Comparison of ENCODE assay signal across 20 cellular contexts in genomic region chr4:177375372-177375771, GRCh38.
"Had no signal": no experiment of that assay in that cellular context is flagged by ENCODE, and none has a peak within 500 bp of the region (broad histone marks: within the 10 kb centered on the region; RNA-seq: fewer than 3 reads in every experiment).

No MANE protein-coding gene starts in this region.

- DNase-seq: NCI-H1092, NCI-H1436, NCI-H187, NCI-H2029, NCI-H2081 treated with DMSO at 0.1 percent for 48 hours, NCI-H2227 treated with DMSO at 0.1 percent for 48 hours, NCI-H524, NCI-H526 treated with DMSO at 0.1 percent for 48 hours, NCI-H748 treated with DMSO at 0.1 percent for 48 hours, Right ventricle myocardium superior, RPMI8226, SIG-M5, SK-N-SH, SW 1271, T-cell had no signal

- H3K4me1 ChIP-seq: SJSA1 had no signal

- H3K27me3 Mint-ChIP-seq: T-cell had no signal

- H3K9me3 ChIP-seq: SJSA1, SK-N-SH had no signal

- H3K36me3 ChIP-seq: SJSA1 had no signal

- H3K36me3 Mint-ChIP-seq: IgD-negative memory B cell, T-cell had no signal

- H3K9ac ChIP-seq: KMS-11, SK-N-SH had no signal

- H3K27ac ChIP-seq: KMS-11, SJSA1 had no signal

- H3K4me3 ChIP-seq: K562, SJSA1 had no signal

- H3K9me3 Mint-ChIP-seq: IgD-negative memory B cell, T-cell had no signal

- ATAC-seq: HepG2, K562, T-cell had no signal

- H3K27ac Mint-ChIP-seq: IgD-negative memory B cell, T-cell had no signal

- H3K4me3 Mint-ChIP-seq: IgD-negative memory B cell, T-cell had no signal

- H3K4me2 ChIP-seq: KMS-11, SK-N-SH had no signal
